Comparison of ENCODE assay signal across 21 cellular contexts in genomic region chr10:73261362-73261995, GRCh38. TPM values are rescaled to one million over a fixed set of nuclear protein-coding genes. Genes with fewer than 3 reads are reported as not detected.
DNase-seq lines count a peak whose midpoint lies in the region; ATAC-seq and TF ChIP-seq lines count a peak whose summit lies in the region.
"Had no signal": no experiment of that assay in that cellular context is flagged by ENCODE, and none has a peak within 500 bp of the region (broad histone marks: within the 10 kb centered on the region; RNA-seq: fewer than 3 reads in every experiment).

No MANE protein-coding gene starts in this region.

- peaks cover 11% of the 10 kb centered on the region; the same call in 1 of the 2 replicates for H3K36me3 Mint-ChIP-seq in HFFc6 (ENCODE audit: low read depth)

- H3K27ac Mint-ChIP-seq in HFFc6, result peak overlapping the region; percentile 53; the same call in 1 of the 2 replicates
- H3K27ac Mint-ChIP-seq: B cell; CD8-positive, alpha-beta memory T cell had no signal

- peaks cover 6% of the 10 kb centered on the region for H3K4me1 ChIP-seq in ACC112 (ENCODE audit: control insufficient read depth, insufficient read depth, low read length, unreplicated experiment)
- peaks cover 11% of the 10 kb centered on the region for H3K4me1 ChIP-seq in SJSA1 (replicated peaks)
- H3K4me1 ChIP-seq in foreskin keratinocyte, result peaks cover 12% of the 10 kb centered on the region
- H3K4me1 ChIP-seq in SJCRH30, result peaks cover 6% of the 10 kb centered on the region; the same call in 1 of the 2 replicates
- H3K4me1 ChIP-seq in Peyer's patch, result no peaks in the 10 kb centered on the region

- H3K27ac ChIP-seq in ACC112 (ENCODE audit: low read depth, low read length) (peak overlapping the region; percentile 56), SJSA1 (peak overlapping the region; percentile 47), foreskin keratinocyte (peak overlapping the region; percentile 75), SJCRH30 (no peak overlapping the region), Peyer's patch (no peak overlapping the region), caudate nucleus (ENCODE audit: low read depth, low read length) (no peak overlapping the region)
- H3K27ac ChIP-seq: C4-2B, HL-60 had no signal

- H3K27me3 Mint-ChIP-seq in HFFc6 (ENCODE audit: insufficient read depth), result peaks cover 1% of the 10 kb centered on the region
- H3K27me3 Mint-ChIP-seq: B cell had no signal

- TF ChIP-seq CTCF in HFFc6 (IDR thresholded peaks at IDR 0.05), result no peak
- no peak for TF ChIP-seq CTCF in foreskin keratinocyte (conservative IDR thresholded peaks at IDR 0.05)
- TF ChIP-seq CTCF in Peyer's patch (IDR thresholded peaks at IDR 0.05), result no peak

- peaks cover 11% of the 10 kb centered on the region for H3K9me3 Mint-ChIP-seq in HFFc6

- no peaks in the 10 kb centered on the region for H3K36me3 ChIP-seq in ACC112 (ENCODE audit: insufficient read depth, low read length)
- H3K36me3 ChIP-seq in SJSA1, result no peaks in the 10 kb centered on the region
- H3K36me3 ChIP-seq in SJCRH30, result no peaks in the 10 kb centered on the region
- no peaks in the 10 kb centered on the region for H3K36me3 ChIP-seq in Peyer's patch

- no peaks in the 10 kb centered on the region for H3K27me3 ChIP-seq in ACC112 (ENCODE audit: insufficient read depth, low read length)
- H3K27me3 ChIP-seq in SJSA1 (replicated peaks), result no peaks in the 10 kb centered on the region
- H3K27me3 ChIP-seq in foreskin keratinocyte, result no peaks in the 10 kb centered on the region
- no peaks in the 10 kb centered on the region for H3K27me3 ChIP-seq in SJCRH30
- no peaks in the 10 kb centered on the region for H3K27me3 ChIP-seq in Peyer's patch

- H3K9me3 ChIP-seq in SJSA1 (replicated peaks) (peaks cover 6% of the 10 kb centered on the region; the same call in 1 of the 2 replicates), SJCRH30 (replicated peaks) (no peaks in the 10 kb centered on the region; the same call in 1 of the 2 replicates), Peyer's patch (no peaks in the 10 kb centered on the region)

- TF ChIP-seq POLR2A in Peyer's patch (IDR thresholded peaks at IDR 0.05), result no peak

- no peaks in the 10 kb centered on the region for H3K79me2 ChIP-seq in ACC112 (ENCODE audit: control insufficient read depth, insufficient read depth, low read length, unreplicated experiment)

- H3K4me3 ChIP-seq in ACC112 (ENCODE audit: low read depth, low read length) (no peak overlapping the region), SJSA1 (no peak overlapping the region), SJCRH30 (no peak overlapping the region), Peyer's patch (no peak overlapping the region)

- no peak overlapping the region for H2AFZ ChIP-seq in ACC112 (ENCODE audit: low read length, unreplicated experiment)

- no peak overlapping the region for H3K4me3 Mint-ChIP-seq in HFFc6
- H3K4me3 Mint-ChIP-seq: B cell; CD8-positive, alpha-beta memory T cell had no signal

- DNase-seq in HFFc6 (no peak), SJSA1 (ENCODE audit: low read depth in 1 of 2, low spot score in 2 of 2) (no peak), foreskin keratinocyte (no peak), SJCRH30 (no peak), hypothalamus (lab: John Stamatoyannopoulos, UW) (no peak), Peyer's patch (no peak), caudate nucleus (lab: John Stamatoyannopoulos, UW) (no peak)
- DNase-seq: CD8-positive, alpha-beta memory T cell; DMS79 treated with DMSO at 0.1 percent for 48 hours; Karpas-422; NCI-H1092 treated with DMSO at 0.1 percent for 48 hours; NCI-H1436; NCI-H187 treated with DMSO at 0.1 percent for 48 hours; NCI-H524 treated with DMSO at 0.1 percent for 48 hours; NCI-H774; RPMI8226; SHP77 treated with DMSO at 0.1 percent for 48 hours had no signal

- peaks cover 33% of the 10 kb centered on the region for H3K4me1 Mint-ChIP-seq in HFFc6 (ENCODE audit: low read depth)
- H3K4me1 Mint-ChIP-seq: B cell had no signal

- no peak for ATAC-seq in foreskin keratinocyte

RNA-seq across cellular contexts. Expression of gene MRPS16, which starts 9.0 kb away (rescaled TPM):
- total RNA-seq in HFFc6 (2021; fragmentation: NEBNext Ultra II Directional; extraction: Animal tissue kit (Norgen Biotek cat#: 25700)), result 100 to 1,000 TPM; 100 to 140 (median 116) TPM
- total RNA-seq in SJSA1 (2014; rRNA removed; shearing (Covaris generic)), result 63.8 and 79.0 TPM in 2 replicates
- total RNA-seq in foreskin keratinocyte (102 and 105 TPM in 2 replicates), Peyer's patch (10 to 100 TPM; 39.8 to 69.3 (median 40.1) TPM)
- 150 and 161 TPM in 2 replicates for polyA plus RNA-seq in foreskin keratinocyte
- total RNA-seq in SJCRH30 (2014; rRNA removed; shearing (Covaris generic)), result 93.4 and 94.9 TPM in 2 replicates

RNA-seq across cellular contexts. Expression of gene DNAJC9, which starts 14.4 kb away (rescaled TPM):
- total RNA-seq in HFFc6 (2021; fragmentation: NEBNext Ultra II Directional; extraction: Animal tissue kit (Norgen Biotek cat#: 25700)), result 10 to 100 TPM; 18.6 to 30.9 (median 27.1) TPM
- 85.5 and 106 TPM in 2 replicates for total RNA-seq in SJSA1 (2014; rRNA removed; shearing (Covaris generic))
- total RNA-seq in foreskin keratinocyte (47.8 and 51.4 TPM in 2 replicates), Peyer's patch (10 to 100 TPM; 13.8 to 47.0 (median 17.0) TPM)
- 35.6 and 40.9 TPM in 2 replicates for polyA plus RNA-seq in foreskin keratinocyte
- 59.7 and 70.0 TPM in 2 replicates for total RNA-seq in SJCRH30 (2014; rRNA removed; shearing (Covaris generic))

Comparison
In these comparisons a context has a peak if more than half of its experiments do, and no peak if none do; other contexts are left out.
1. H3K27ac ChIP-seq: peak in ACC112 (single experiment), SJSA1 (single experiment) and foreskin keratinocyte (single experiment); none in SJCRH30 (single experiment), Peyer's patch (0 of 4) and caudate nucleus (single experiment).